In the genomic region with DNA sequence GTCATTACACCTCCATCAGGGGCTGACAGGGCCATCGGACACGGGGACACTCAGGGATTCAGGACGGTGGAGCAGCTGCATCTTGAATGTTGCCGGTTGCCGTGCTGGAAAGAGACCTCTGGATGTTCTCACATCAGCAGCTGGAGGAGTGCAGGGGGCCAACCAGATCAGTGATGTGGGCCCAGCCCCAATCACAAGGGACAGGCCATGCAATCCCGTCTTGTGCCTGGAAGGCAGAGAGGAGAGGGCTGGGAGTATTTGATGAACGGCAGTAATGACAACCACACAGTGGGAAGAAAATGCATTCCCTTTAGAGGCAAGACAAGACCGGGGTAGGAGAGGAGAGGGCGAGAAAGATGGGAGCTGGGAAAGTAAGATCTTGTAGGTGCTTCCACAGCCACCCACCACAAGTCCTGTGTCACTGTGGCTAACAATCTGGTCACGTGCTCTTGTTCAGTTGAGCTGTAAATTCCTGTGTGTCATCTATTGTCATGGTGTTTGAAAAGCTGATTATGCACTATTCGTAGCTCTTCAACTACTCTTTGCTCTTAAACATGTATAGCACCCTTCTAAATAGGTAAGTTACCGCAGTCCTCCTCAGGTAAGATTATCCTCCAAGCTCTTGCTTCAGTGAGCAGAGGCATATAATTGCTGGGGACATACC, we compare ENCODE assay signal across 1 cellular context.
TF ChIP-seq lines count a peak whose summit lies in the region.

No MANE protein-coding gene starts in this region.

TF ChIP-seq in K562, 482 proteins besides CTCF, POLR2A, EP300 and RAD21:
- TF ChIP-seq ATF1 (CRISPR knock-in tag; IDR thresholded peaks at IDR 0.05), result no peak
- peak; percentile 38 for TF ChIP-seq ATF1 (tag; IDR thresholded peaks at IDR 0.05)
- no peak for TF ChIP-seq ZBTB33 (CRISPR knock-in tag; IDR thresholded peaks at IDR 0.05)
- TF ChIP-seq, protein P1, sequence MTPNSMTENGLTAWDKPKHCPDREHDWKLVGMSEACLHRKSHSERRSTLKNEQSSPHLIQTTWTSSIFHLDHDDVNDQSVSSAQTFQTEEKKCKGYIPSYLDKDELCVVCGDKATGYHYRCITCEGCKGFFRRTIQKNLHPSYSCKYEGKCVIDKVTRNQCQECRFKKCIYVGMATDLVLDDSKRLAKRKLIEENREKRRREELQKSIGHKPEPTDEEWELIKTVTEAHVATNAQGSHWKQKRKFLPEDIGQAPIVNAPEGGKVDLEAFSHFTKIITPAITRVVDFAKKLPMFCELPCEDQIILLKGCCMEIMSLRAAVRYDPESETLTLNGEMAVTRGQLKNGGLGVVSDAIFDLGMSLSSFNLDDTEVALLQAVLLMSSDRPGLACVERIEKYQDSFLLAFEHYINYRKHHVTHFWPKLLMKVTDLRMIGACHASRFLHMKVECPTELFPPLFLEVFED (CRISPR knock-in tag; conservative IDR thresholded peaks at IDR 0.05), result no peak
- TF ChIP-seq SOX6 (IDR thresholded peaks at IDR 0.05), result peak; percentile 80
- peak; percentile 92 for TF ChIP-seq RAD51 (IDR thresholded peaks at IDR 0.05; ENCODE audit: borderline replicate concordance, low read depth)
- TF ChIP-seq FOXK2 (conservative IDR thresholded peaks at IDR 0.05 in 1 of 2, IDR thresholded peaks at IDR 0.05 in 1 of 2; ENCODE audit: low read depth in 2 of 2), result 0 out of 4 replicates have a peak, but pooled peaks of 1 of the 2 experiments have one; percentile 32
- no peak for TF ChIP-seq ETV5 (CRISPR knock-in tag; IDR thresholded peaks at IDR 0.05; ENCODE audit: low read depth)
- no peak for TF ChIP-seq POU5F1 (IDR thresholded peaks at IDR 0.05; ENCODE audit: borderline replicate concordance, low read depth, low read length, partially characterized antibody)
- TF ChIP-seq TEAD4 (IDR thresholded peaks at IDR 0.05; ENCODE audit: low read length), result peak; percentile 46; the same call in 1 of the 2 replicates
- no peak for TF ChIP-seq TEAD4 (CRISPR knock-in tag; IDR thresholded peaks at IDR 0.05; ENCODE audit: borderline replicate concordance)
- TF ChIP-seq CHD1 (IDR thresholded peaks at IDR 0.05; ENCODE audit: low read length), result no peak
- TF ChIP-seq YY1 (IDR thresholded peaks at IDR 0.05; ENCODE audit: borderline replicate concordance in 1 of 3, control insufficient read depth in 1 of 3, extremely low read depth in 1 of 3, insufficient read depth in 3 of 3, insufficient read length in 1 of 3, insufficient replicate concordance in 2 of 3, low read depth in 1 of 3, low read length in 2 of 3), result no peak
- peak; percentile 45 for TF ChIP-seq FOSL1 (tag; conservative IDR thresholded peaks at IDR 0.05)
- TF ChIP-seq TEAD1 (CRISPR knock-in tag; IDR thresholded peaks at IDR 0.05), result 0 out of 4 replicates have a peak, but pooled peaks of 1 of the 2 experiments have one; percentile 28
- TF ChIP-seq LARP7 (IDR thresholded peaks at IDR 0.05), result no peak
- no peak for TF ChIP-seq PHF21A (IDR thresholded peaks at IDR 0.05; ENCODE audit: borderline replicate concordance, low read depth)
- peak; percentile 64; the same call in 1 of the 2 replicates for TF ChIP-seq MAFF (IDR thresholded peaks at IDR 0.05; ENCODE audit: low read length)
- TF ChIP-seq HMGN3 (IDR thresholded peaks at IDR 0.05; ENCODE audit: borderline replicate concordance, extremely low read depth, insufficient read length, low read depth, low read length), result no peak
- no peak for TF ChIP-seq SPI1 (IDR thresholded peaks at IDR 0.05; ENCODE audit: borderline replicate concordance, low read depth, low read length)
- 0 out of 2 replicates have a peak, but pooled peaks have one; percentile 18 for TF ChIP-seq FOXK1 (CRISPR knock-in tag; IDR thresholded peaks at IDR 0.05; ENCODE audit: borderline replicate concordance)
- TF ChIP-seq ZNF77 (CRISPR knock-in tag; IDR thresholded peaks at IDR 0.05), result no peak
- TF ChIP-seq, protein P2, sequence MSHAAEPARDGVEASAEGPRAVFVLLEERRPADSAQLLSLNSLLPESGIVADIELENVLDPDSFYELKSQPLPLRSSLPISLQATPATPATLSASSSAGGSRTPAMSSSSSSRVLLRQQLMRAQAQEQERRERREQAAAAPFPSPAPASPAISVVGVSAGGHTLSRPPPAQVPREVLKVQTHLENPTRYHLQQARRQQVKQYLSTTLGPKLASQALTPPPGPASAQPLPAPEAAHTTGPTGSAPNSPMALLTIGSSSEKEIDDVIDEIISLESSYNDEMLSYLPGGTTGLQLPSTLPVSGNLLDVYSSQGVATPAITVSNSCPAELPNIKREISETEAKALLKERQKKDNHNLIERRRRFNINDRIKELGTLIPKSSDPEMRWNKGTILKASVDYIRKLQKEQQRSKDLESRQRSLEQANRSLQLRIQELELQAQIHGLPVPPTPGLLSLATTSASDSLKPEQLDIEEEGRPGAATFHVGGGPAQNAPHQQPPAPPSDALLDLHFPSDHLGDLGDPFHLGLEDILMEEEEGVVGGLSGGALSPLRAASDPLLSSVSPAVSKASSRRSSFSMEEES (CRISPR knock-in tag; IDR thresholded peaks at IDR 0.05), result peak; percentile 97
- peak; percentile 45; the same call in 1 of the 2 replicates for TF ChIP-seq BACH1 (tag; IDR thresholded peaks at IDR 0.05)
- TF ChIP-seq U2AF2 (optimal IDR thresholded peaks at IDR 0.05; ENCODE audit: low read depth, low read length), result no peak
- TF ChIP-seq NFE2 (IDR thresholded peaks at IDR 0.05; ENCODE audit: low read depth), result peak; percentile 64
- peak; percentile 92 for TF ChIP-seq C11orf30 (IDR thresholded peaks at IDR 0.05; ENCODE audit: low read depth)
- no peak for TF ChIP-seq ERF (CRISPR knock-in tag; IDR thresholded peaks at IDR 0.05)
- no peak for TF ChIP-seq BCL6 (CRISPR knock-in tag; IDR thresholded peaks at IDR 0.05)
- TF ChIP-seq MAFG (tag; conservative IDR thresholded peaks at IDR 0.05), result peak; percentile 95
- TF ChIP-seq MEIS2 (IDR thresholded peaks at IDR 0.05; ENCODE audit: partially characterized antibody), result peak; percentile 72
- TF ChIP-seq MAFK (IDR thresholded peaks at IDR 0.05; ENCODE audit: low read length), result peak; percentile 77
- TF ChIP-seq HMBOX1 (IDR thresholded peaks at IDR 0.05), result no peak
- TF ChIP-seq TOE1 (IDR thresholded peaks at IDR 0.05; ENCODE audit: borderline replicate concordance), result peak; percentile 91
- TF ChIP-seq TOE1 (CRISPR knock-in tag; IDR thresholded peaks at IDR 0.05; ENCODE audit: borderline replicate concordance, low read depth), result no peak
- no peak for TF ChIP-seq GABPB1 (CRISPR knock-in tag; IDR thresholded peaks at IDR 0.05)
- no peak for TF ChIP-seq E2F4 (CRISPR knock-in tag; IDR thresholded peaks at IDR 0.05; ENCODE audit: low read depth)
- no peak for TF ChIP-seq ZBED1 (IDR thresholded peaks at IDR 0.05)
- TF ChIP-seq, protein P3, sequence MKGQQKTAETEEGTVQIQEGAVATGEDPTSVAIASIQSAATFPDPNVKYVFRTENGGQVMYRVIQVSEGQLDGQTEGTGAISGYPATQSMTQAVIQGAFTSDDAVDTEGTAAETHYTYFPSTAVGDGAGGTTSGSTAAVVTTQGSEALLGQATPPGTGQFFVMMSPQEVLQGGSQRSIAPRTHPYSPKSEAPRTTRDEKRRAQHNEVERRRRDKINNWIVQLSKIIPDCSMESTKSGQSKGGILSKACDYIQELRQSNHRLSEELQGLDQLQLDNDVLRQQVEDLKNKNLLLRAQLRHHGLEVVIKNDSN (CRISPR knock-in tag; IDR thresholded peaks at IDR 0.05), result peak; percentile 90
- TF ChIP-seq FOXA1 (IDR thresholded peaks at IDR 0.05; ENCODE audit: borderline replicate concordance), result no peak
- TF ChIP-seq ZNF143 (CRISPR knock-in tag; IDR thresholded peaks at IDR 0.05), result no peak
- TF ChIP-seq, protein P4, sequence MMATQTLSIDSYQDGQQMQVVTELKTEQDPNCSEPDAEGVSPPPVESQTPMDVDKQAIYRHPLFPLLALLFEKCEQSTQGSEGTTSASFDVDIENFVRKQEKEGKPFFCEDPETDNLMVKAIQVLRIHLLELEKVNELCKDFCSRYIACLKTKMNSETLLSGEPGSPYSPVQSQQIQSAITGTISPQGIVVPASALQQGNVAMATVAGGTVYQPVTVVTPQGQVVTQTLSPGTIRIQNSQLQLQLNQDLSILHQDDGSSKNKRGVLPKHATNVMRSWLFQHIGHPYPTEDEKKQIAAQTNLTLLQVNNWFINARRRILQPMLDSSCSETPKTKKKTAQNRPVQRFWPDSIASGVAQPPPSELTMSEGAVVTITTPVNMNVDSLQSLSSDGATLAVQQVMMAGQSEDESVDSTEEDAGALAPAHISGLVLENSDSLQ (IDR thresholded peaks at IDR 0.05), result peak; percentile 72
- peak; percentile 95 for TF ChIP-seq ZNF316 (IDR thresholded peaks at IDR 0.05)
- peak; percentile 81 for TF ChIP-seq RFX5 (IDR thresholded peaks at IDR 0.05; ENCODE audit: low read depth, low read length)
- TF ChIP-seq BHLHE40 (IDR thresholded peaks at IDR 0.05; ENCODE audit: low read length), result peak; percentile 86
- TF ChIP-seq TEAD2 (tag; IDR thresholded peaks at IDR 0.05), result peak; percentile 59; the same call in 1 of the 2 replicates
- TF ChIP-seq USF2 (CRISPR knock-in tag; IDR thresholded peaks at IDR 0.05), result peak; percentile 85
- TF ChIP-seq, protein P5, sequence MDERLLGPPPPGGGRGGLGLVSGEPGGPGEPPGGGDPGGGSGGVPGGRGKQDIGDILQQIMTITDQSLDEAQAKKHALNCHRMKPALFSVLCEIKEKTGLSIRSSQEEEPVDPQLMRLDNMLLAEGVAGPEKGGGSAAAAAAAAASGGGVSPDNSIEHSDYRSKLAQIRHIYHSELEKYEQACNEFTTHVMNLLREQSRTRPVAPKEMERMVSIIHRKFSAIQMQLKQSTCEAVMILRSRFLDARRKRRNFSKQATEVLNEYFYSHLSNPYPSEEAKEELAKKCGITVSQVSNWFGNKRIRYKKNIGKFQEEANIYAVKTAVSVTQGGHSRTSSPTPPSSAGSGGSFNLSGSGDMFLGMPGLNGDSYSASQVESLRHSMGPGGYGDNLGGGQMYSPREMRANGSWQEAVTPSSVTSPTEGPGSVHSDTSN (CRISPR knock-in tag; IDR thresholded peaks at IDR 0.05; ENCODE audit: low read depth), result no peak
- TF ChIP-seq, protein P5 (tag; conservative IDR thresholded peaks at IDR 0.05; ENCODE audit: low read depth), result peak; percentile 54
- no peak for TF ChIP-seq TBL1XR1 (IDR thresholded peaks at IDR 0.05; ENCODE audit: low read length in 2 of 2)
- TF ChIP-seq CBFA2T2 (conservative IDR thresholded peaks at IDR 0.05), result peak; percentile 62
